ENCODE assay signal across 20 cellular contexts in genomic region chr5:150190987-150191386, GRCh38. TPM values are rescaled to one million over a fixed set of nuclear protein-coding genes. Genes with fewer than 3 reads are reported as not detected.
DNase-seq lines count a peak whose midpoint lies in the region; FAIRE-seq and TF ChIP-seq lines count a peak whose summit lies in the region.
"Had no signal": no experiment of that assay in that cellular context is flagged by ENCODE, and none has a peak within 500 bp of the region (broad histone marks: within the 10 kb centered on the region; RNA-seq: fewer than 3 reads in every experiment).

No MANE protein-coding gene starts in this region.

- H3K36me3 ChIP-seq in breast epithelium (no peaks in the 10 kb centered on the region), astrocyte (ENCODE audit: insufficient read depth, low read length) (no peaks in the 10 kb centered on the region), iPS-20b (ENCODE audit: insufficient read depth, low read depth, low read length) (no peaks in the 10 kb centered on the region), neuronal stem cell (replicated peaks in 1 of 2; ENCODE audit: control insufficient read depth in 2 of 2, insufficient read depth in 2 of 2, low read length in 2 of 2) (no peaks in the 10 kb centered on the region)
- H3K36me3 ChIP-seq: BLaER1, HAP-1 had no signal

- no peak overlapping the region for H2AK5ac ChIP-seq in neuronal stem cell (ENCODE audit: low read depth, low read length)

- H3K9ac ChIP-seq in astrocyte (ENCODE audit: low read length) (no peak overlapping the region), iPS-20b (ENCODE audit: low read depth, low read length) (no peak overlapping the region), neuronal stem cell (ENCODE audit: low read depth, low read length, poor library complexity) (no peak overlapping the region)
- H3K9ac ChIP-seq: BLaER1 had no signal

- no peak overlapping the region for H3K14ac ChIP-seq in neuronal stem cell (ENCODE audit: low read length)

- no peaks in the 10 kb centered on the region for H3K79me1 ChIP-seq in neuronal stem cell (ENCODE audit: low read depth, low read length)

- no peak overlapping the region for H2BK5ac ChIP-seq in neuronal stem cell (ENCODE audit: low read length)

- DNase-seq in T47D (ENCODE audit: low read depth in 1 of 2, low spot score in 1 of 2) (peak; percentile 28 to 70), breast epithelium (ENCODE audit: low spot score in 2 of 2) (no peak), astrocyte (ENCODE audit: low read depth) (no peak), neuronal stem cell (ENCODE audit: low spot score) (no peak), NCI-H2029 treated with DMSO at 0.1 percent for 48 hours (lab: John Stamatoyannopoulos, UW) (no peak), NCI-H2081 treated with DMSO at 0.1 percent for 48 hours (lab: John Stamatoyannopoulos, UW) (no peak), RCC 7860 (ENCODE audit: low spot score) (no peak)
- DNase-seq: AML-193; CD8-positive, alpha-beta memory T cell; DMS53; GOT3; IMR-90 had no signal

- H3K27me3 ChIP-seq in breast epithelium, result peaks cover 9 to 27% of the 10 kb centered on the region in 2 donors
- H3K27me3 ChIP-seq in astrocyte (ENCODE audit: insufficient read depth, low read length), result peaks cover 59% of the 10 kb centered on the region
- peaks cover 79% of the 10 kb centered on the region for H3K27me3 ChIP-seq in iPS-20b (ENCODE audit: insufficient read depth, low read length)
- H3K27me3 ChIP-seq in neuronal stem cell (ENCODE audit: control insufficient read depth in 3 of 3, insufficient read depth in 3 of 3, low read depth in 1 of 3, low read length in 3 of 3), result peaks cover 19 to 95% (median 44%) of the 10 kb centered on the region in 3 experiments

- H2BK15ac ChIP-seq in neuronal stem cell (ENCODE audit: low read length), result no peak overlapping the region

- H4K91ac ChIP-seq in neuronal stem cell (ENCODE audit: low read depth, low read length, poor library complexity), result no peak overlapping the region

- no peaks in the 10 kb centered on the region for H4K20me1 ChIP-seq in astrocyte (ENCODE audit: insufficient read depth, low read length)

- WGBS in neuronal stem cell (ENCODE audit: extremely low coverage in 2 of 2, insufficient read length in 2 of 2, insufficient replicate concordance in 1 of 2), 2 donors, result no CpG with 5 or more reads among the region's 2 CpGs

- no peaks in the 10 kb centered on the region for H3K4me1 ChIP-seq in breast epithelium
- H3K4me1 ChIP-seq in astrocyte (ENCODE audit: insufficient read depth, low read length), result peaks cover 5% of the 10 kb centered on the region
- peaks cover 6% of the 10 kb centered on the region for H3K4me1 ChIP-seq in iPS-20b (ENCODE audit: insufficient read depth, low read length)
- peaks cover 5 to 6% of the 10 kb centered on the region in 2 donors for H3K4me1 ChIP-seq in neuronal stem cell (ENCODE audit: control insufficient read depth in 2 of 2, insufficient read depth in 1 of 2, low read depth in 1 of 2, low read length in 2 of 2)
- H3K4me1 ChIP-seq: HAP-1 had no signal

- no peak overlapping the region for H3K4me3 ChIP-seq in breast epithelium
- H3K4me3 ChIP-seq in astrocyte (ENCODE audit: insufficient read depth, low read depth, low read length), result no peak overlapping the region
- peak overlapping the region; percentile 54; the same call in 1 of the 2 replicates for H3K4me3 ChIP-seq in iPS-20b (ENCODE audit: low read length)
- no peak overlapping the region for H3K4me3 ChIP-seq in neuronal stem cell (ENCODE audit: low read length in 2 of 2)
- H3K4me3 ChIP-seq: BLaER1, GM12878, HAP-1 had no signal

- H3K23ac ChIP-seq in neuronal stem cell (ENCODE audit: low read depth, low read length, poor library complexity), result peak overlapping the region; percentile 59

- H3K79me2 ChIP-seq in astrocyte (ENCODE audit: insufficient read depth, low read length), result no peaks in the 10 kb centered on the region

- no peak overlapping the region for H2BK12ac ChIP-seq in neuronal stem cell (ENCODE audit: low read length)

- peak overlapping the region; percentile 60 for H3K4me3 Mint-ChIP-seq in astrocyte (ENCODE audit: unreplicated experiment)
- H3K4me3 Mint-ChIP-seq: CD8-positive, alpha-beta memory T cell had no signal

- no peaks in the 10 kb centered on the region for H3K36me3 Mint-ChIP-seq in astrocyte (ENCODE audit: low read depth, unreplicated experiment)
- H3K36me3 Mint-ChIP-seq: CD8-positive, alpha-beta memory T cell had no signal

- TF ChIP-seq CTCF in breast epithelium (IDR thresholded peaks at IDR 0.05) (no peak), astrocyte (IDR thresholded peaks at IDR 0.05; ENCODE audit: insufficient read depth, low read depth, low read length) (no peak)

- no peak overlapping the region for H3K27ac ChIP-seq in breast epithelium
- H3K27ac ChIP-seq in astrocyte (ENCODE audit: low read depth, low read length), result no peak overlapping the region
- no peak overlapping the region for H3K27ac ChIP-seq in iPS-20b (ENCODE audit: low read length)
- H3K27ac ChIP-seq in neuronal stem cell (replicated peaks; ENCODE audit: low read length), result no peak overlapping the region
- H3K27ac ChIP-seq: 22Rv1, BLaER1, HL-60 had no signal

- FAIRE-seq in astrocyte (lab: Jason Lieb, UNC) (no peak), RCC 7860 (lab: Jason Lieb, UNC) (no peak)
- FAIRE-seq: GM12878, GM18507 had no signal

- no peak for TF ChIP-seq POLR2A in breast epithelium (IDR thresholded peaks at IDR 0.05)

- no peak overlapping the region for H2AFZ ChIP-seq in astrocyte (ENCODE audit: low read depth, low read length)
- H2AFZ ChIP-seq in neuronal stem cell (ENCODE audit: low read length), result no peak overlapping the region

- H3K18ac ChIP-seq in neuronal stem cell (ENCODE audit: low read length), result peak overlapping the region; percentile 27

- no peak overlapping the region for H2BK120ac ChIP-seq in neuronal stem cell (ENCODE audit: low read depth, low read length)

- intact Hi-C loops in breast epithelium (cut with DNase I; ENCODE audit: low total_unique reads), result no loop called here

- no peak overlapping the region for H3K27ac Mint-ChIP-seq in astrocyte (ENCODE audit: unreplicated experiment)
- H3K27ac Mint-ChIP-seq: CD8-positive, alpha-beta memory T cell had no signal

- no peak overlapping the region for H3K4ac ChIP-seq in neuronal stem cell (ENCODE audit: low read length)

- no peak overlapping the region for H4K8ac ChIP-seq in neuronal stem cell (ENCODE audit: low read depth, low read length)

- in situ Hi-C loops in T47D (cut with HindIII; ENCODE audit: low pct_unique_long_range_greater_than_20kb, low sequenced_read_pairs), result no loop called here

- peaks cover 89% of the 10 kb centered on the region for H3K27me3 Mint-ChIP-seq in astrocyte (ENCODE audit: low read depth, unreplicated experiment)

- H3K9me3 ChIP-seq in breast epithelium, result no peaks in the 10 kb centered on the region
- H3K9me3 ChIP-seq in astrocyte (ENCODE audit: insufficient read depth, low read depth, low read length), result no peaks in the 10 kb centered on the region
- H3K9me3 ChIP-seq in iPS-20b (ENCODE audit: insufficient read depth, low read depth, low read length), result no peaks in the 10 kb centered on the region
- peaks cover 0 to 2% of the 10 kb centered on the region in 2 donors for H3K9me3 ChIP-seq in neuronal stem cell (replicated peaks in 1 of 2; ENCODE audit: control insufficient read depth in 2 of 2, insufficient read depth in 1 of 2, low read depth in 1 of 2, low read length in 2 of 2)
- H3K9me3 ChIP-seq: BLaER1, HAP-1 had no signal

- H3K4me2 ChIP-seq in astrocyte (ENCODE audit: low read length) (no peak overlapping the region), neuronal stem cell (ENCODE audit: insufficient read depth, low read length, poor library complexity, severe bottlenecking) (no peak overlapping the region)

- no peaks in the 10 kb centered on the region for H3K9me3 Mint-ChIP-seq in astrocyte (ENCODE audit: unreplicated experiment)

- H3K4me1 Mint-ChIP-seq in astrocyte (ENCODE audit: low read depth, unreplicated experiment), result no peaks in the 10 kb centered on the region
- H3K4me1 Mint-ChIP-seq: CD8-positive, alpha-beta memory T cell had no signal

RNA-seq across cellular contexts. Expression of gene SLC6A7, which starts 1.1 kb away (rescaled TPM):
- total RNA-seq in breast epithelium (under 1 TPM in 2 of 3 donors, not detected in 1; 0.15 to 0.16 TPM), astrocyte (not detected in 2 replicates)
- not detected for polyA plus RNA-seq in neuronal stem cell (2013, experiment 1 of 2)
- polyA plus RNA-seq in neuronal stem cell (2013, experiment 2 of 2), result 0.01 TPM
- total RNA-seq: A673; CD8-positive, alpha-beta memory T cell had no signal
- polyA plus RNA-seq: CD8-positive, alpha-beta memory T cell; IMR-90 had no signal

RNA-seq across cellular contexts. Expression of gene CDX1, which starts 24.4 kb away (rescaled TPM):
- total RNA-seq in breast epithelium, result 1 to 10 TPM in 1 of 3 donors, not detected in 2; 1.3 TPM
- 0.50 TPM in 1 of 2 replicates, not detected in the other for total RNA-seq in astrocyte
- polyA plus RNA-seq in neuronal stem cell (2013, experiment 1 of 2), result 0.10 TPM
- polyA plus RNA-seq in neuronal stem cell (2013, experiment 2 of 2), result 0.10 TPM
- total RNA-seq: A673; CD8-positive, alpha-beta memory T cell; GM12878 had no signal
- polyA plus RNA-seq: CD8-positive, alpha-beta memory T cell; GM12878 had no signal

RNA-seq across cellular contexts. Expression of gene PDGFRB, which starts 35.3 kb away (rescaled TPM):
- total RNA-seq in breast epithelium (100 to 1,000 TPM in 2 of 3 donors, 10 to 100 TPM in 1; 53.7 to 243 (median 146) TPM), astrocyte (78.8 and 96.6 TPM in 2 replicates)
- 11.0 TPM for polyA plus RNA-seq in neuronal stem cell (2013, experiment 1 of 2)
- polyA plus RNA-seq in neuronal stem cell (2013, experiment 2 of 2), result 11.2 TPM

Comparison
In these comparisons a context has a peak if more than half of its experiments do, and no peak if none do; other contexts are left out.
1. DNase-seq: peak in T47D (2 of 2); none in breast epithelium (0 of 2), astrocyte (single experiment), neuronal stem cell (single experiment), NCI-H2029 treated with DMSO at 0.1 percent for 48 hours (single experiment), NCI-H2081 treated with DMSO at 0.1 percent for 48 hours (single experiment) and RCC 7860 (single experiment).